11 cellular contexts compared by ENCODE assay signal in the genomic region with DNA sequence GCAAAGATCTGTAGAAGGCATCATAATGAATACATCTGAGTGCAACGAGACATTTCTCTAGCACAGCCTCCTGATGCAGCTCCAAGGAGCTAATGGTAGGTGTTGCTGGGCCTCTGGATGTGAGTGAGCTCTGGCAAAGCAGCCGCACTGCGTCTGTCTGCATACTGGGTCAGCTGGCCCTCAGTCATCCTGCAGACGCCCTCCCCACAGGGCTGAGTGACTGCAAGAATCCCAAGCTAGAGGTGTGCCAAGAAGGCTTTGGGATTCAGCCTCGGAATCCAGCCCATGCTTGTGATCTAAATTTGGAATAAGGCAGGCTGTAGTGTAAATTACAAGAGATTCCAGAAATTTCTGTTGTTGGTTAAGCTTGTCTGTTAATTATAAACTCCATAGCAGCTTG. TPM values are rescaled to one million over a fixed set of nuclear protein-coding genes. Genes with fewer than 3 reads are reported as not detected.
DNase-seq lines count a peak whose midpoint lies in the region; ATAC-seq and TF ChIP-seq lines count a peak whose summit lies in the region.
"Had no signal": no experiment of that assay in that cellular context is flagged by ENCODE, and none has a peak within 500 bp of the region (broad histone marks: within the 10 kb centered on the region; RNA-seq: fewer than 3 reads in every experiment).

No MANE protein-coding gene starts in this region.

- H2AFZ ChIP-seq in osteoblast (ENCODE audit: low read length) = peak overlapping the region; percentile 5

- peaks cover 9% of the 10 kb centered on the region for H3K79me2 ChIP-seq in osteoblast (ENCODE audit: insufficient read depth, low read length)

- H3K9me3 ChIP-seq in osteoblast (ENCODE audit: low read depth, low read length) = no peaks in the 10 kb centered on the region

- no peaks in the 10 kb centered on the region for H3K27me3 ChIP-seq in osteoblast (ENCODE audit: insufficient read depth, low read length)

- DNase-seq in AG08395 (ENCODE audit: low spot score) = peak; percentile 79
- DNase-seq in foreskin fibroblast = peak; percentile 41 to 56
- DNase-seq in osteoblast (ENCODE audit: insufficient read length, low spot score, missing footprints) = no peak
- DNase-seq in stimulated activated CD4-positive, alpha-beta T cell treated with anti-CD3 and anti-CD28 coated beads, Interleukin-15, amount 100 ng/mL, for 24 hours = no peak
- no peak for DNase-seq in DMS 273 treated with DMSO at 0.1 percent for 48 hours (lab: John Stamatoyannopoulos, UW)
- DNase-seq in stimulated activated naive CD4-positive, alpha-beta T cell (lab: John Stamatoyannopoulos, UW) = no peak
- DNase-seq: EL, H9, SIG-M5 had no signal

- no peak overlapping the region for H3K4me2 ChIP-seq in osteoblast (ENCODE audit: insufficient read depth, low read length)

- no peak overlapping the region for H3K4me3 ChIP-seq in foreskin fibroblast (ENCODE audit: low read depth in 1 of 2, low read length in 2 of 2)
- no peak overlapping the region for H3K4me3 ChIP-seq in osteoblast (ENCODE audit: insufficient read depth, low read length)

- peaks cover 6% of the 10 kb centered on the region for H3K36me3 ChIP-seq in osteoblast (ENCODE audit: insufficient read depth, low read length)

- peaks cover 31% of the 10 kb centered on the region for H3K4me1 ChIP-seq in osteoblast (ENCODE audit: insufficient read depth, low read length)

- H3K27ac ChIP-seq in VCaP (peak overlapping the region; percentile 44; the same call in 1 of the 2 replicates), osteoblast (ENCODE audit: low read depth, low read length) (peak overlapping the region; percentile 84)

- ATAC-seq in GM19463 (IDR thresholded peaks at IDR 0.05; ENCODE audit: unreplicated experiment) = no peak

- TF ChIP-seq CTCF in VCaP (conservative IDR thresholded peaks at IDR 0.05) (no peak), foreskin fibroblast (IDR thresholded peaks at IDR 0.05; ENCODE audit: low read depth, low read length) (no peak), osteoblast (IDR thresholded peaks at IDR 0.05; ENCODE audit: extremely low read depth, low read depth, low read length) (no peak)

- no peaks in the 10 kb centered on the region for H4K20me1 ChIP-seq in osteoblast (ENCODE audit: insufficient read depth, low read length)

RNA-seq across cellular contexts. Expression of a gene that starts 18.5 kb away (rescaled TPM):
- total RNA-seq in osteoblast = 15.6 and 15.9 TPM in 2 replicates

Comparison
In these comparisons a context has a peak if more than half of its experiments do, and no peak if none do; other contexts are left out.
1. DNase-seq: peak in AG08395 (single experiment) and foreskin fibroblast (2 of 2); none in osteoblast (single experiment), stimulated activated CD4-positive, alpha-beta T cell treated with anti-CD3 and anti-CD28 coated beads, Interleukin-15, amount 100 ng/mL, for 24 hours (single experiment), DMS 273 treated with DMSO at 0.1 percent for 48 hours (single experiment) and stimulated activated naive CD4-positive, alpha-beta T cell (0 of 6).